In genomic region chr12:54216580-54217308, GRCh38 we compare ENCODE assay signal across 8 cellular contexts. TPM values are rescaled to one million over a fixed set of nuclear protein-coding genes. Genes with fewer than 3 reads are reported as not detected.
A peak's percentile ranks its signal among the peaks of the same experiment; 100 is the strongest.
DNase-seq lines count a peak whose midpoint lies in the region; ATAC-seq and TF ChIP-seq lines count a peak whose summit lies in the region.

No MANE protein-coding gene starts in this region.

- H3K9me3 ChIP-seq in NT2/D1 (ENCODE audit: insufficient read depth, low read length) (peaks cover 26% of the 10 kb centered on the region; the same call in 1 of the 2 replicates), endodermal cell (ENCODE audit: control insufficient read depth, low read length) (no peaks in the 10 kb centered on the region)

- peak; percentile 92 for DNase-seq in ELR (ENCODE audit: low read depth)
- peak; percentile 81 for DNase-seq in HuH-7 (ENCODE audit: low spot score)
- DNase-seq in NT2/D1 (ENCODE audit: low read depth, low spot score) = peak; percentile 84
- DNase-seq in activated CD8-positive, alpha-beta memory T cell treated with anti-CD3 and anti-CD28 coated beads for 48 hours (ENCODE audit: low read depth in 2 of 3, low spot score in 2 of 3) = peak; percentile 36 to 56 (median 47)
- peak; percentile 96 for DNase-seq in endodermal cell
- DNase-seq in middle frontal gyrus (ENCODE audit: extremely low spot score, low spot score) = peak; percentile 66
- DNase-seq in stimulated activated CD8-positive, alpha-beta memory T cell treated with anti-CD3 and anti-CD28 coated beads, Interleukin-2, amount 100 ng/mL, for 1 hour (ENCODE audit: low read depth in 2 of 2) = peak; percentile 62 to 65

- WGBS in endodermal cell (ENCODE audit: insufficient coverage in 1 of 2, insufficient read length in 1 of 2), 2 experiments = 14 to 17% methylated on average over 24 to 29 of the region's 29 CpGs

- peaks cover 69% of the 10 kb centered on the region for H3K27me3 Mint-ChIP-seq in endodermal cell (ENCODE audit: insufficient read depth)

- no peaks in the 10 kb centered on the region for H3K9me3 Mint-ChIP-seq in endodermal cell

- H3K36me3 ChIP-seq in NT2/D1 (ENCODE audit: insufficient read depth, insufficient read length, low read length) (no peaks in the 10 kb centered on the region), endodermal cell (ENCODE audit: control insufficient read depth, insufficient read depth, low read length) (no peaks in the 10 kb centered on the region)

- H3K4me1 Mint-ChIP-seq in endodermal cell = peaks cover 18% of the 10 kb centered on the region

- H3K36me3 Mint-ChIP-seq in endodermal cell (ENCODE audit: low read depth) = no peaks in the 10 kb centered on the region

- no peak overlapping the region for H3K27ac ChIP-seq in endodermal cell (ENCODE audit: low read depth, low read length)

- peaks cover 9% of the 10 kb centered on the region for H3K4me1 ChIP-seq in NT2/D1 (ENCODE audit: insufficient read depth, insufficient read length)
- H3K4me1 ChIP-seq in endodermal cell (ENCODE audit: control insufficient read depth, insufficient read depth, low read length) = no peaks in the 10 kb centered on the region

- TF ChIP-seq CTCF in endodermal cell (conservative IDR thresholded peaks at IDR 0.05) = peak; percentile 82

- ATAC-seq in GM19455 (IDR thresholded peaks at IDR 0.05; ENCODE audit: unreplicated experiment) = no peak

- H3K4me3 ChIP-seq in NT2/D1 (ENCODE audit: insufficient read length, low read depth) (no peak overlapping the region), endodermal cell (ENCODE audit: low read length) (peak overlapping the region; percentile 81)

- H3K27me3 ChIP-seq in NT2/D1 (ENCODE audit: insufficient read depth, insufficient read length) (peaks cover 58% of the 10 kb centered on the region), endodermal cell (ENCODE audit: control insufficient read depth, insufficient read depth, low read length, poor library complexity, severe bottlenecking) (peaks cover 62% of the 10 kb centered on the region)

- H3K27ac Mint-ChIP-seq in endodermal cell = no peak overlapping the region

- peak overlapping the region; percentile 49 for H3K4me3 Mint-ChIP-seq in endodermal cell

- H3K9ac ChIP-seq in NT2/D1 (ENCODE audit: insufficient read length, low read depth) (peak overlapping the region; percentile 73), endodermal cell (ENCODE audit: extremely low read depth, low read length, poor library complexity, severe bottlenecking) (no peak overlapping the region)

RNA-seq across cellular contexts. Expression of gene SMUG1, which starts 28.0 kb away (rescaled TPM):
- 10 to 100 TPM; 32.4 to 37.2 TPM for total RNA-seq in endodermal cell
- 28.1 TPM for polyA plus RNA-seq in endodermal cell (2013, experiment 1 of 2)
- 21.6 TPM for polyA plus RNA-seq in endodermal cell (2013, experiment 2 of 2)
